Comparison of ENCODE assay signal across 18 cellular contexts in the genomic region with DNA sequence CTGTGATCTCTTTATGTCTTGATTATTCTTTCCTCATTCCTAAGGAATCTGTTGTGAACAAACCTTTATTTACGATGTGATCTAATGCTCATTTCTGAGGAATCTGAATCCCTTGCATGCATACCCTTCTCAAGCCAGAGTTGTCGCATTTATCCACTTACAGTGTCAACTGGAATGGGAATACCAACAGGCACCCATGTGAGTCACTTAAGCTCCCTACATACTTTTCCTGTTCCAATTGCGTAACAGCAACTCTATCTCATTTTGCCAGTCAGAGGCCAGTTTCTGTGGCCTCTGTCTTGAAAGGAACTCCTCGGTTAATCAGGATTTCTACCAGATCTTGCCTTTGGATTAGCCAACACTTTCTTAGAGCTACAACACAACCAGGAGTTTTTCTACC.
"Had no signal": no experiment of that assay in that cellular context is flagged by ENCODE, and none has a peak within 500 bp of the region (broad histone marks: within the 10 kb centered on the region; RNA-seq: fewer than 3 reads in every experiment).

No MANE protein-coding gene starts in this region.

- H3K4me1 ChIP-seq: heart left ventricle, left lung, psoas muscle, upper lobe of left lung had no signal

- ATAC-seq: activated CD8-positive, alpha-beta memory T cell treated with anti-CD3 and anti-CD28 coated beads, Interleukin-2, amount 10 ng/mL, durations not matched to agents 7 days and 5 days; esophagus mucosa; heart left ventricle; left lung; psoas muscle had no signal

- DNase-seq: activated CD4-positive, alpha-beta T cell treated with anti-CD3 and anti-CD28 coated beads, Interleukin-2, amount 50 U/mL, for 48 hours; activated CD4-positive, CD25-positive, alpha-beta regulatory T cell treated with anti-CD3 and anti-CD28 coated beads, Interleukin-2, amount 50 U/mL, for 72 hours; activated CD8-positive, alpha-beta memory T cell treated with anti-CD3 and anti-CD28 coated beads, Interleukin-2, amount 10 ng/mL, durations not matched to agents 7 days and 5 days; activated effector memory CD4-positive, alpha-beta T cell treated with Interleukin-2 at 50 U/mL for 16 hours; activated T-cell treated with anti-CD3 and anti-CD28 coated beads, Interleukin-2, amount 50 U/mL, for 24 hours; anterior cingulate cortex; heart left ventricle; islet precursor cell; nephron progenitor cell; psoas muscle; stimulated activated CD4-positive, alpha-beta T cell treated with anti-CD3 and anti-CD28 coated beads, Interleukin-12 subunit alpha, Interleukin-12 subunit beta, amount 100 ng/mL, for 4 hours; stimulated activated CD4-positive, alpha-beta T cell treated with anti-CD3 and anti-CD28 coated beads, Interleukin-2, amount 100 ng/mL, for 48 hours; stimulated activated naive CD4-positive, alpha-beta T cell treated with Interleukin-2 at 50 U/mL for 16 hours; T-helper 2 cell had no signal

- H3K27me3 ChIP-seq: heart left ventricle, left lung, upper lobe of left lung had no signal

- H3K36me3 ChIP-seq: heart left ventricle, left lung, upper lobe of left lung had no signal

- H3K27ac ChIP-seq: heart left ventricle, left lung, psoas muscle, upper lobe of left lung had no signal

- H3K4me3 ChIP-seq: heart left ventricle, left lung, psoas muscle, upper lobe of left lung had no signal

- H3K9me3 ChIP-seq: left lung, psoas muscle, upper lobe of left lung had no signal

- FAIRE-seq: frontal cortex had no signal
